16 cellular contexts compared by ENCODE assay signal in genomic region chr7:22453159-22453558, GRCh38. TPM values are rescaled to one million over a fixed set of nuclear protein-coding genes. Genes with fewer than 3 reads are reported as not detected.
"Had no signal": no experiment of that assay in that cellular context is flagged by ENCODE, and none has a peak within 500 bp of the region (broad histone marks: within the 10 kb centered on the region; RNA-seq: fewer than 3 reads in every experiment).

No MANE protein-coding gene starts in this region.

- H3K4me1 Mint-ChIP-seq: central memory CD8-positive, alpha-beta T cell had no signal

- H3K9me3 Mint-ChIP-seq: activated T-cell treated with anti-CD3 and anti-CD28 coated beads, Interleukin-2, amount 50 U/mL, for 72 hours; central memory CD8-positive, alpha-beta T cell; stimulated activated naive B cell treated with anti-CD40 and anti-IgM and Interleukin-4, amounts not matched to agents 10 μg/mL and 1 μg/mL and 100 μg/mL, for 72 hours had no signal

- H3K4me1 ChIP-seq: pancreas had no signal

- H3K27me3 Mint-ChIP-seq: stimulated activated naive B cell treated with anti-CD40 and anti-IgM and Interleukin-4, amounts not matched to agents 10 μg/mL and 1 μg/mL and 100 μg/mL, for 72 hours had no signal

- H3K27ac Mint-ChIP-seq: activated CD4-positive, alpha-beta T cell treated with anti-CD3 and anti-CD28 coated beads, Interleukin-2, amount 10 ng/mL, durations not matched to agents 24 days and 14 days; activated CD8-positive, alpha-beta T cell treated with anti-CD3 and anti-CD28 coated beads, Interleukin-2, amount 10 ng/mL, durations not matched to agents 7 days and 5 days; activated naive CD4-positive, alpha-beta T cell treated with anti-CD3 and anti-CD28 coated beads, Interleukin-2, amount 50 U/mL, for 72 hours; activated T-cell treated with anti-CD3 and anti-CD28 coated beads, Interleukin-2, amount 50 U/mL, for 72 hours; stimulated activated naive B cell treated with anti-CD40 and anti-IgM and Interleukin-4, amounts not matched to agents 10 μg/mL and 1 μg/mL and 100 μg/mL, for 72 hours had no signal

- H3K9me3 ChIP-seq: pancreas, tibial nerve had no signal

- H3K27me3 ChIP-seq: pancreas, tibial nerve had no signal

- H3K27ac ChIP-seq: pancreas, tibial nerve had no signal

- ATAC-seq: activated CD8-positive, alpha-beta T cell treated with anti-CD3 and anti-CD28 coated beads, Interleukin-2, amount 10 ng/mL, durations not matched to agents 7 days and 5 days; activated naive CD4-positive, alpha-beta T cell treated with anti-CD3 and anti-CD28 coated beads, Interleukin-2, amount 50 U/mL, for 72 hours; activated T-cell treated with anti-CD3 and anti-CD28 coated beads, Interleukin-2, amount 50 U/mL, for 72 hours had no signal

- DNase-seq: activated CD4-positive, alpha-beta T cell treated with anti-CD3 and anti-CD28 coated beads, Interleukin-2, amount 10 ng/mL, durations not matched to agents 24 days and 14 days; activated CD4-positive, CD25-positive, alpha-beta regulatory T cell; activated CD8-positive, alpha-beta memory T cell treated with anti-CD3 and anti-CD28 coated beads, Interleukin-2, amount 50 U/mL, for 4 hours; activated CD8-positive, alpha-beta T cell treated with anti-CD3 and anti-CD28 coated beads, Interleukin-2, amount 10 ng/mL, durations not matched to agents 7 days and 5 days; activated gamma-delta T cell; activated T-cell treated with anti-CD3 and anti-CD28 coated beads, Interleukin-2, amount 50 U/mL, for 72 hours; cortex of kidney; effector CD8-positive, alpha-beta T cell; glutamatergic neuron; pancreas; stimulated activated naive B cell treated with anti-CD40 and anti-IgM and Interleukin-4, amounts not matched to agents 10 μg/mL and 1 μg/mL and 100 μg/mL, for 72 hours; substantia nigra; T-helper 2 cell had no signal

- H3K4me3 Mint-ChIP-seq: activated CD4-positive, alpha-beta T cell treated with anti-CD3 and anti-CD28 coated beads, Interleukin-2, amount 10 ng/mL, durations not matched to agents 24 days and 14 days; activated CD8-positive, alpha-beta T cell treated with anti-CD3 and anti-CD28 coated beads, Interleukin-2, amount 10 ng/mL, durations not matched to agents 7 days and 5 days; central memory CD8-positive, alpha-beta T cell had no signal

- H3K36me3 ChIP-seq: pancreas, tibial nerve had no signal

RNA-seq across cellular contexts. Expression of gene STEAP1B, which starts 46.8 kb away (rescaled TPM):
- total RNA-seq: activated CD8-positive, alpha-beta T cell treated with anti-CD3 and anti-CD28 coated beads, Interleukin-2, amount 10 ng/mL, durations not matched to agents 7 days and 5 days; activated naive CD4-positive, alpha-beta T cell treated with anti-CD3 and anti-CD28 coated beads, Interleukin-2, amount 50 U/mL, for 72 hours; pancreas had no signal
